ENCODE assay signal across 9 cellular contexts in the genomic region with DNA sequence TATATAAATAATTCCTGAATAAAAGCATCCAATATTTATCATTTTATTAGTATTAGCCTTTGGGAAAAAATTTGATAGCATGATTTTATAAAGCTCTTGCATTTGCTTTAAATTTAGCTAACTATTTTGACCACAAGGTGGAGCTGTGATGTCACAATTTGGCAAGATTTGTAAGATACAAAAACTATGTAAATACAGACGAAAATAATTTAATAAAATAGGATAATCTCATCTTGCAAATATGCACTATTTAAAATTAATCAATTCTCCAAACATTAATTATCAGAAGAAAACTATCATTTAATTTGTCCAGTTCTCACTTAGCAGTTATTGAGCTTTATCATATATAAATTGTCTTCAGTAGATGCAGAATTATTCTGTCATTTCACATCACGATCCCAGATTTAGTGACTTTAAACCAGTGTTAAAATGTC.
DNase-seq lines count a peak whose midpoint lies in the region; ATAC-seq, FAIRE-seq and TF ChIP-seq lines count a peak whose summit lies in the region.
"Had no signal": no experiment of that assay in that cellular context is flagged by ENCODE, and none has a peak within 500 bp of the region (broad histone marks: within the 10 kb centered on the region; RNA-seq: fewer than 3 reads in every experiment).

No MANE protein-coding gene starts in this region.

- SMC1A ChIA-PET in GM12878 (lab: Charles Lee; ENCODE audit: uncharacterized antibody, unreplicated experiment), result interaction anchor here (0.7 to 2.3 kb wide), 21 partner anchors 10 to 576 kb away, joined by 3 to 34 read pairs (median 4); no protein-coding TSS in a partner anchor

- TF ChIP-seq RAD21 in GM12878 (IDR thresholded peaks at IDR 0.05; ENCODE audit: insufficient read depth, low read depth, low read length), result peak; percentile 62

- RAD21 ChIA-PET in GM12878 (lab: Charles Lee; ENCODE audit: unreplicated experiment), result interaction anchor here (0.7 to 2.4 kb wide), 21 partner anchors 10 to 573 kb away, joined by 3 to 47 read pairs (median 4); no protein-coding TSS in a partner anchor

- no peak for ATAC-seq in GM12878
- peak in 2 of 4 donors; percentile 45 to 56 for ATAC-seq in right lobe of liver

- H3K4me1 ChIP-seq in GM12878 (ENCODE audit: control insufficient read depth, insufficient read depth, low read length) (no peaks in the 10 kb centered on the region), right lobe of liver (no peaks in the 10 kb centered on the region)

- no peaks in the 10 kb centered on the region for H3K79me2 ChIP-seq in GM12878 (ENCODE audit: control insufficient read depth, insufficient read depth, low read length)

- no peak overlapping the region for H3K4me2 ChIP-seq in GM12878 (ENCODE audit: control insufficient read depth, insufficient read depth)

- TF ChIP-seq POLR2A in GM12878 (IDR thresholded peaks at IDR 0.05; ENCODE audit: low read depth, low read length) (no peak), right lobe of liver (IDR thresholded peaks at IDR 0.05) (no peak), lower leg skin (IDR thresholded peaks at IDR 0.05) (no peak)

- intact Hi-C loops in GM12878 (cut with micrococcal nuclease; ENCODE audit: unreplicated experiment), result loop anchor here (5.0 to 10.0 kb wide), 2 partner anchors 122 to 579 kb away; no protein-coding TSS in a partner anchor
- intact Hi-C loops in right lobe of liver (cut with DNase I), result loop anchor here in 1 of 2 donors (10.0 kb wide), 1 partner anchor 119 kb away; no protein-coding TSS in a partner anchor
- intact Hi-C loops in lower leg skin (cut with DNase I; ENCODE audit: low total_unique reads), result loop anchor here (5.0 to 10.0 kb wide), 2 partner anchors 122 to 259 kb away; no protein-coding TSS in a partner anchor

- H3K9me3 ChIP-seq in GM12878 (replicated peaks; ENCODE audit: control insufficient read depth, insufficient read depth, low read length) (no peaks in the 10 kb centered on the region), right lobe of liver (no peaks in the 10 kb centered on the region)

- peak; percentile 52 for FAIRE-seq in GM12878 (lab: Jason Lieb, UNC)

- POLR2A ChIA-PET in AG04449 (lab: Yijun Ruan, JAX), result interaction anchor here (0.6 to 1.2 kb wide), 3 partner anchors 95 to 120 kb away, joined by 3 to 5 read pairs (median 3); partner anchors contain the start of gene PLOD2
- POLR2A ChIA-PET in GM12878 (lab: Charles Lee), result no interaction called here
- POLR2A ChIA-PET in HEK293T (lab: Yijun Ruan, JAX), result interaction anchor here (1.0 kb wide), 2 partner anchors 96 to 120 kb away, joined by 3 to 4 read pairs; no protein-coding TSS in a partner anchor

- H3K36me3 ChIP-seq in GM12878 (ENCODE audit: control insufficient read depth in 2 of 2, insufficient read depth in 2 of 2, low read length in 1 of 2), result no peaks in the 10 kb centered on the region
- no peaks in the 10 kb centered on the region for H3K36me3 ChIP-seq in right lobe of liver

- no peak overlapping the region for H3K4me3 ChIP-seq in AG04449 (ENCODE audit: low read depth, low read length)
- no peak overlapping the region for H3K4me3 ChIP-seq in GM12878
- H3K4me3 ChIP-seq in right lobe of liver, result no peak overlapping the region
- H3K4me3 ChIP-seq in lower leg skin (ENCODE audit: low read depth, poor library complexity, severe bottlenecking), result no peak overlapping the region

- H3K27me3 ChIP-seq in GM12878 (replicated peaks in 1 of 2; ENCODE audit: control insufficient read depth in 2 of 2, insufficient read depth in 2 of 2, low read length in 1 of 2) (no peaks in the 10 kb centered on the region), right lobe of liver (no peaks in the 10 kb centered on the region)

- in situ Hi-C loops in GM12878 (cut with MboI), result loop anchor here (25.0 kb wide), 1 partner anchor 522 kb away; no protein-coding TSS in a partner anchor

- CTCF ChIA-PET in AG04449 (lab: Yijun Ruan, JAX) (interaction anchor here (0.9 to 9.4 kb wide), 28 partner anchors 8 to 512 kb away, joined by 3 to 203 read pairs (median 5); partner anchors contain the start of gene PLOD2), GM12878 (lab: Yijun Ruan, JAX) (interaction anchor here (0.6 to 3.1 kb wide), 32 partner anchors 9 to 1680 kb away, joined by 3 to 63 read pairs (median 4); no protein-coding TSS in a partner anchor), HEK293T (lab: Yijun Ruan, JAX) (interaction anchor here (0.6 to 2.5 kb wide), 9 partner anchors 36 to 586 kb away, joined by 3 to 46 read pairs (median 3); no protein-coding TSS in a partner anchor)

- TF ChIP-seq EP300 in GM12878 (IDR thresholded peaks at IDR 0.05; ENCODE audit: borderline replicate concordance in 1 of 2, control insufficient read depth in 1 of 2, low read depth in 2 of 2, low read length in 2 of 2), result no peak

- WGBS in GM12878 (ENCODE audit: insufficient coverage, insufficient replicate concordance, low lambda C conversion rate, missing lambda C conversion rate), result 0% methylated on average over 2 of the region's 2 CpGs
- WGBS in right lobe of liver (ENCODE audit: insufficient coverage, low coverage, low lambda C conversion rate, missing lambda C conversion rate), result 23% methylated on average over 2 of the region's 2 CpGs
- 33 to 40% methylated on average over 2 of the region's 2 CpGs for WGBS in lower leg skin, 2 donors

- H2AFZ ChIP-seq in GM12878 (ENCODE audit: control insufficient read depth, low read depth, low read length), result no peak overlapping the region

- no peaks in the 10 kb centered on the region for H4K20me1 ChIP-seq in GM12878 (ENCODE audit: control insufficient read depth, insufficient read depth)

- no peak overlapping the region for H3K27ac ChIP-seq in GM12878 (ENCODE audit: control insufficient read depth, insufficient read depth)
- H3K27ac ChIP-seq in right lobe of liver, result no peak overlapping the region

- no TSS peak for BruUV-seq in GM12878 (replicated peaks; lab: Mats Ljungman, UMichigan)

- TF ChIP-seq CTCF in AG04449 (IDR thresholded peaks at IDR 0.05; ENCODE audit: insufficient read depth, low read length, missing control alignments), result peak; percentile 36
- peak; percentile 44 to 56 (median 50) for TF ChIP-seq CTCF in GM12878 (IDR thresholded peaks at IDR 0.05 in 2 of 3, conservative IDR thresholded peaks at IDR 0.05 in 1 of 3; ENCODE audit: control insufficient read depth in 2 of 3, extremely low read depth in 1 of 3, insufficient read depth in 1 of 3, low read depth in 3 of 3, low read length in 3 of 3)
- TF ChIP-seq CTCF in right lobe of liver (IDR thresholded peaks at IDR 0.05), result peak; percentile 65 to 81 (median 74)
- no peak for TF ChIP-seq CTCF in lower leg skin (IDR thresholded peaks at IDR 0.05)

- DNase-seq in AG04449 (ENCODE audit: low read depth, low spot score) (no peak), GM04503 (ENCODE audit: low read depth) (peak; percentile 15), NCI-H2081 (lab: John Stamatoyannopoulos, UW) (peak; percentile 68 to 72), GM12878 (ENCODE audit: low read depth, low spot score) (no peak), right lobe of liver (no peak), occipital lobe (lab: John Stamatoyannopoulos, UW) (no peak), lower leg skin (ENCODE audit: low spot score in 2 of 2) (no peak), HEK293T (ENCODE audit: extremely low spot score) (no peak)
- DNase-seq: left cardiac atrium had no signal

- H3K9ac ChIP-seq in GM12878 (ENCODE audit: control insufficient read depth, insufficient read depth, low read length), result no peak overlapping the region

TF ChIP-seq in GM12878, 131 proteins besides CTCF, POLR2A, EP300 and RAD21 (continues in another document):
- no peak for TF ChIP-seq BCL3 (IDR thresholded peaks at IDR 0.05; ENCODE audit: borderline replicate concordance, insufficient read depth, low read depth, low read length, poor library complexity, severe bottlenecking)
- TF ChIP-seq, protein P1, sequence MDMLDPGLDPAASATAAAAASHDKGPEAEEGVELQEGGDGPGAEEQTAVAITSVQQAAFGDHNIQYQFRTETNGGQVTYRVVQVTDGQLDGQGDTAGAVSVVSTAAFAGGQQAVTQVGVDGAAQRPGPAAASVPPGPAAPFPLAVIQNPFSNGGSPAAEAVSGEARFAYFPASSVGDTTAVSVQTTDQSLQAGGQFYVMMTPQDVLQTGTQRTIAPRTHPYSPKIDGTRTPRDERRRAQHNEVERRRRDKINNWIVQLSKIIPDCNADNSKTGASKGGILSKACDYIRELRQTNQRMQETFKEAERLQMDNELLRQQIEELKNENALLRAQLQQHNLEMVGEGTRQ (IDR thresholded peaks at IDR 0.05; ENCODE audit: borderline replicate concordance, low read depth, low read length), result no peak

TF ChIP-seq in HEK293T, 16 proteins besides CTCF, POLR2A, EP300 and RAD21:
- TF ChIP-seq FOXK2 (IDR thresholded peaks at IDR 0.05), result no peak
- TF ChIP-seq FOXA1 (IDR thresholded peaks at IDR 0.05), result no peak
- no peak for TF ChIP-seq CTBP1 (IDR thresholded peaks at IDR 0.05; ENCODE audit: borderline replicate concordance)
- TF ChIP-seq FOXM1 (IDR thresholded peaks at IDR 0.05; ENCODE audit: borderline replicate concordance), result no peak
- no peak for TF ChIP-seq ARNT (IDR thresholded peaks at IDR 0.05)
- no peak for TF ChIP-seq LEF1 (IDR thresholded peaks at IDR 0.05; ENCODE audit: borderline replicate concordance)
- TF ChIP-seq L3MBTL2 (conservative IDR thresholded peaks at IDR 0.05), result no peak
- no peak for TF ChIP-seq NFRKB (IDR thresholded peaks at IDR 0.05)
- TF ChIP-seq TARDBP (IDR thresholded peaks at IDR 0.05), result no peak
- TF ChIP-seq SUZ12 (IDR thresholded peaks at IDR 0.05), result no peak
- no peak for TF ChIP-seq ZNF384 (IDR thresholded peaks at IDR 0.05)
- no peak for TF ChIP-seq HDGF (IDR thresholded peaks at IDR 0.05; ENCODE audit: borderline replicate concordance)
- TF ChIP-seq PKNOX1 (IDR thresholded peaks at IDR 0.05), result no peak
- no peak for TF ChIP-seq ELF4 (IDR thresholded peaks at IDR 0.05)
- TF ChIP-seq BHLHE40 (IDR thresholded peaks at IDR 0.05; ENCODE audit: borderline replicate concordance), result no peak
- no peak for TF ChIP-seq SP1 (IDR thresholded peaks at IDR 0.05)

Comparison
In these comparisons a context has a peak if more than half of its experiments do, and no peak if none do; other contexts are left out.
1. DNase-seq: peak in GM04503 (single experiment) and NCI-H2081 (2 of 2); none in AG04449 (single experiment), GM12878 (single experiment), right lobe of liver (0 of 3), occipital lobe (single experiment), lower leg skin (0 of 2) and HEK293T (single experiment).
2. CTCF ChIP-seq: peak in AG04449 (single experiment), GM12878 (3 of 3) and right lobe of liver (4 of 4); none in lower leg skin (0 of 3).